In genomic region chr6:47733879-47734558, GRCh38 we compare ENCODE assay signal across 8 cellular contexts. TPM values are rescaled to one million over a fixed set of nuclear protein-coding genes. Genes with fewer than 3 reads are reported as not detected.
DNase-seq lines count a peak whose midpoint lies in the region; ATAC-seq, FAIRE-seq and TF ChIP-seq lines count a peak whose summit lies in the region.

No MANE protein-coding gene starts in this region.

- DNase-seq in SK-MEL-5 (ENCODE audit: low read depth, low spot score) = peak; percentile 60
- DNase-seq in HepG2 (ENCODE audit: low spot score) = peak; percentile 28
- no peak for DNase-seq in central memory CD4-positive, alpha-beta T cell
- no peak for DNase-seq in nucleus accumbens (lab: John Stamatoyannopoulos, UW)
- DNase-seq in retina = no peak

- no peaks in the 10 kb centered on the region for H3K27me3 ChIP-seq in HepG2 (ENCODE audit: control insufficient read depth in 1 of 2, insufficient read depth in 2 of 2, low read length in 2 of 2)

- TF ChIP-seq EP300 in HepG2 (IDR thresholded peaks at IDR 0.05; ENCODE audit: low read depth in 2 of 2, low read length in 2 of 2) (no peak), HepG2 (CRISPR knock-in tag; IDR thresholded peaks at IDR 0.05; ENCODE audit: borderline replicate concordance) (no peak)

- FAIRE-seq in HepG2 (lab: Jason Lieb, UNC) = peak; percentile 48

- H3K9ac ChIP-seq in HepG2 (ENCODE audit: insufficient read depth, low read depth, low read length) = no peak overlapping the region

- ATAC-seq in GM18858 (IDR thresholded peaks at IDR 0.05; ENCODE audit: unreplicated experiment) (peak; percentile 71), HG03378 (IDR thresholded peaks at IDR 0.05; ENCODE audit: unreplicated experiment) (peak; percentile 70), HepG2 (peak; percentile 73)

- H3K4me3 ChIP-seq in HepG2 (replicated peaks in 1 of 3; ENCODE audit: insufficient read depth in 1 of 3, low read depth in 2 of 3, low read length in 3 of 3) = no peak overlapping the region

- no peaks in the 10 kb centered on the region for H3K36me3 ChIP-seq in HepG2 (replicated peaks in 1 of 2; ENCODE audit: control insufficient read depth in 1 of 2, insufficient read depth in 2 of 2, low read length in 2 of 2)

- intact Hi-C loops in HepG2 (cut with micrococcal nuclease; ENCODE audit: unreplicated experiment) = loop anchor here (1.0 kb wide), 1 partner anchor 103 kb away; no protein-coding TSS in a partner anchor

- in situ Hi-C loops in SK-MEL-5 (cut with HindIII; ENCODE audit: low pct_unique_long_range_greater_than_20kb, low sequenced_read_pairs) = no loop called here
- in situ Hi-C loops in HepG2 (cut with HindIII; ENCODE audit: extremely low pct_ligation_motif_present, low pct_unique_long_range_greater_than_20kb) = no loop called here

- POLR2A ChIA-PET in HepG2 (lab: Yijun Ruan, JAX) = no interaction called here

- 0% methylated on average over 2 of the region's 2 CpGs for WGBS in HepG2 (ENCODE audit: low lambda C conversion rate)

- no peaks in the 10 kb centered on the region for H3K4me1 ChIP-seq in HepG2 (ENCODE audit: insufficient read depth, low read length)

- CTCF ChIA-PET in HepG2 (lab: Yijun Ruan, JAX; ENCODE audit: low intra/inter-chr PET ratio, low total read pairs) = interaction anchor here (1.2 to 3.0 kb wide), 2 partner anchors 103 to 320 kb away, joined by 9 to 13 read pairs; no protein-coding TSS in a partner anchor

- H3K27ac ChIP-seq in C4-2B = no peak overlapping the region
- H3K27ac ChIP-seq in HepG2 (ENCODE audit: extremely low read length, insufficient read depth, low read length) = no peak overlapping the region

- no peaks in the 10 kb centered on the region for H4K20me1 ChIP-seq in HepG2 (ENCODE audit: insufficient read depth, low read length)

- no peak for TF ChIP-seq RAD21 in HepG2 (CRISPR knock-in tag; IDR thresholded peaks at IDR 0.05)

- H3K79me2 ChIP-seq in HepG2 (ENCODE audit: insufficient read depth, low read length) = no peaks in the 10 kb centered on the region

- no peak overlapping the region for H3K4me2 ChIP-seq in HepG2 (ENCODE audit: low read depth, low read length)

- no peak for TF ChIP-seq POLR2A in HepG2 (IDR thresholded peaks at IDR 0.05; ENCODE audit: insufficient read depth in 1 of 2, low read depth in 2 of 2, low read length in 2 of 2)

- BruUV-seq in HepG2 (replicated peaks; lab: Mats Ljungman, UMichigan) = no TSS peak

- no peak overlapping the region for H2AFZ ChIP-seq in HepG2 (ENCODE audit: low read length)

- no peaks in the 10 kb centered on the region for H3K9me3 ChIP-seq in HepG2 (ENCODE audit: low read length)

- TF ChIP-seq CTCF in C4-2B (conservative IDR thresholded peaks at IDR 0.05) (peak; percentile 61), HepG2 (CRISPR knock-in tag; IDR thresholded peaks at IDR 0.05) (peak; percentile 59)

TF ChIP-seq in HepG2, 621 proteins besides CTCF, POLR2A, EP300 and RAD21:
- TF ChIP-seq SRSF9 (IDR thresholded peaks at IDR 0.05; ENCODE audit: borderline replicate concordance, insufficient read depth, low read depth, low read length, poor library complexity, severe bottlenecking) (no peak), SMC3 (IDR thresholded peaks at IDR 0.05; ENCODE audit: low read length) (peak; percentile 66), STAG1 (CRISPR knock-in tag; IDR thresholded peaks at IDR 0.05) (peak; percentile 63), BCL6 (CRISPR knock-in tag; IDR thresholded peaks at IDR 0.05) (no peak), ZNF607 (CRISPR knock-in tag; IDR thresholded peaks at IDR 0.05; ENCODE audit: borderline replicate concordance) (no peak), HDAC6 (IDR thresholded peaks at IDR 0.05; ENCODE audit: low read depth, low read length) (no peak), ETS1 (CRISPR knock-in tag; IDR thresholded peaks at IDR 0.05) (no peak)
- TF ChIP-seq, protein P1, sequence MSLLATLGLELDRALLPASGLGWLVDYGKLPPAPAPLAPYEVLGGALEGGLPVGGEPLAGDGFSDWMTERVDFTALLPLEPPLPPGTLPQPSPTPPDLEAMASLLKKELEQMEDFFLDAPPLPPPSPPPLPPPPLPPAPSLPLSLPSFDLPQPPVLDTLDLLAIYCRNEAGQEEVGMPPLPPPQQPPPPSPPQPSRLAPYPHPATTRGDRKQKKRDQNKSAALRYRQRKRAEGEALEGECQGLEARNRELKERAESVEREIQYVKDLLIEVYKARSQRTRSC (CRISPR knock-in tag; IDR thresholded peaks at IDR 0.05; ENCODE audit: low read depth) = no peak

RNA-seq across cellular contexts. Expression of gene ADGRF4, which starts 35.6 kb away (rescaled TPM):
- 0.05 and 0.11 TPM in 2 replicates for total RNA-seq in SK-MEL-5 (2014; rRNA removed; shearing (Covaris generic))
- polyA plus RNA-seq in SK-MEL-5 (2015; cell fraction: cytosol; rRNA removed) = 0.04 and 0.06 TPM in 2 replicates
- polyA plus RNA-seq in SK-MEL-5 (2015; cell fraction: nucleus; rRNA removed) = not detected in 2 replicates
- total RNA-seq in HepG2 (2016; rRNA removed; fragmentation: Illumina TruSeq; extraction: Trizol) = not detected in 2 replicates
- total RNA-seq in HepG2 (2016; cell fraction: cytosol; rRNA removed; fragmentation: Illumina TruSeq; extraction: Trizol; ENCODE audit: low read depth) = not detected in 2 replicates
- not detected in 2 replicates for total RNA-seq in HepG2 (2016; cell fraction: insoluble cytoplasmic fraction; rRNA removed; fragmentation: Illumina TruSeq; extraction: Trizol)
- not detected in 2 replicates for total RNA-seq in HepG2 (2016; cell fraction: membrane; rRNA removed; fragmentation: Illumina TruSeq; extraction: Trizol)
- not detected in 2 replicates for total RNA-seq in HepG2 (2016; cell fraction: nucleus; rRNA removed; fragmentation: Illumina TruSeq; extraction: Trizol)
- polyA plus RNA-seq in HepG2 (2011; rRNA removed) = 0.01 TPM in 1 of 2 replicates, not detected in the other
- 0.01 TPM in 2 replicates for polyA plus RNA-seq in HepG2 (2011; cell fraction: cytosol; rRNA removed)
- polyA plus RNA-seq in HepG2 (2011; cell fraction: nucleus; rRNA removed) = not detected in 2 replicates
- polyA plus RNA-seq in HepG2 (2012) = not detected in 2 replicates
- polyA plus RNA-seq in HepG2 (2016; cell fraction: cytosol; fragmentation: Illumina TruSeq; extraction: Trizol; ENCODE audit: low read depth) = not detected in 2 replicates
- not detected in 2 replicates for polyA plus RNA-seq in HepG2 (2016; cell fraction: insoluble cytoplasmic fraction; fragmentation: Illumina TruSeq; extraction: Trizol; ENCODE audit: low read depth)
- polyA plus RNA-seq in HepG2 (2016; cell fraction: membrane; fragmentation: Illumina TruSeq; extraction: Trizol; ENCODE audit: low read depth) = not detected in 2 replicates
- polyA plus RNA-seq in HepG2 (2016; cell fraction: nucleus; fragmentation: Illumina TruSeq; extraction: Trizol; ENCODE audit: insufficient read depth, low read depth) = not detected in 2 replicates
- 0.21 TPM in 1 of 2 replicates, not detected in the other for polyA minus RNA-seq in HepG2 (2011; rRNA and poly(A)+ RNA removed; ENCODE audit: low replicate concordance)
- not detected in 2 replicates for polyA minus RNA-seq in HepG2 (2011; cell fraction: cytosol; rRNA and poly(A)+ RNA removed)
- polyA minus RNA-seq in HepG2 (2011; cell fraction: nucleus; rRNA and poly(A)+ RNA removed) = not detected in 2 replicates

RNA-seq across cellular contexts. Expression of gene OPN5, which starts 47.8 kb away (rescaled TPM):
- total RNA-seq in SK-MEL-5 (2014; rRNA removed; shearing (Covaris generic)) = not detected in 2 replicates
- polyA plus RNA-seq in SK-MEL-5 (2015; cell fraction: cytosol; rRNA removed) = not detected in 2 replicates
- polyA plus RNA-seq in SK-MEL-5 (2015; cell fraction: nucleus; rRNA removed) = 0.09 and 0.32 TPM in 2 replicates
- not detected in 2 replicates for total RNA-seq in HepG2 (2016; rRNA removed; fragmentation: Illumina TruSeq; extraction: Trizol)
- not detected in 2 replicates for total RNA-seq in HepG2 (2016; cell fraction: cytosol; rRNA removed; fragmentation: Illumina TruSeq; extraction: Trizol; ENCODE audit: low read depth)
- not detected in 2 replicates for total RNA-seq in HepG2 (2016; cell fraction: insoluble cytoplasmic fraction; rRNA removed; fragmentation: Illumina TruSeq; extraction: Trizol)
- not detected in 2 replicates for total RNA-seq in HepG2 (2016; cell fraction: membrane; rRNA removed; fragmentation: Illumina TruSeq; extraction: Trizol)
- not detected in 2 replicates for total RNA-seq in HepG2 (2016; cell fraction: nucleus; rRNA removed; fragmentation: Illumina TruSeq; extraction: Trizol)
- polyA plus RNA-seq in HepG2 (2011; rRNA removed) = not detected in 2 replicates
- polyA plus RNA-seq in HepG2 (2011; cell fraction: cytosol; rRNA removed) = not detected in 2 replicates
- polyA plus RNA-seq in HepG2 (2011; cell fraction: nucleus; rRNA removed) = not detected in 2 replicates
- 0.04 and 0.13 TPM in 2 replicates for polyA plus RNA-seq in HepG2 (2012)
- not detected in 2 replicates for polyA plus RNA-seq in HepG2 (2016; cell fraction: cytosol; fragmentation: Illumina TruSeq; extraction: Trizol; ENCODE audit: low read depth)
- not detected in 2 replicates for polyA plus RNA-seq in HepG2 (2016; cell fraction: insoluble cytoplasmic fraction; fragmentation: Illumina TruSeq; extraction: Trizol; ENCODE audit: low read depth)
- polyA plus RNA-seq in HepG2 (2016; cell fraction: membrane; fragmentation: Illumina TruSeq; extraction: Trizol; ENCODE audit: low read depth) = not detected in 2 replicates
- polyA plus RNA-seq in HepG2 (2016; cell fraction: nucleus; fragmentation: Illumina TruSeq; extraction: Trizol; ENCODE audit: insufficient read depth, low read depth) = not detected in 2 replicates
- polyA minus RNA-seq in HepG2 (2011; rRNA and poly(A)+ RNA removed; ENCODE audit: low replicate concordance) = not detected in 2 replicates
- polyA minus RNA-seq in HepG2 (2011; cell fraction: cytosol; rRNA and poly(A)+ RNA removed) = not detected in 2 replicates
- not detected in 2 replicates for polyA minus RNA-seq in HepG2 (2011; cell fraction: nucleus; rRNA and poly(A)+ RNA removed)

Comparison
In these comparisons a context has a peak if more than half of its experiments do, and no peak if none do; other contexts are left out.
1. DNase-seq: peak in SK-MEL-5 (single experiment) and HepG2 (single experiment); none in central memory CD4-positive, alpha-beta T cell (single experiment), nucleus accumbens (0 of 56) and retina (single experiment).
2. Peak in every context shown above with its lines, with median percentiles within 50 percentile points of each other: ATAC-seq.